8 cellular contexts compared by ENCODE assay signal in genomic region chr4:172838943-172839342, GRCh38.
"Had no signal": no experiment of that assay in that cellular context is flagged by ENCODE, and none has a peak within 500 bp of the region (broad histone marks: within the 10 kb centered on the region; RNA-seq: fewer than 3 reads in every experiment).

No MANE protein-coding gene starts in this region.

- H3K4me3 ChIP-seq: GM23248, HAP-1, K562 had no signal

- ATAC-seq: HepG2, K562 had no signal

- FAIRE-seq: HepG2, K562 had no signal

- H3K9me3 ChIP-seq: HAP-1 had no signal

- H3K36me3 ChIP-seq: HAP-1 had no signal

- DNase-seq: GM23248, GOT3, H7, KG1 had no signal

- H3K27ac ChIP-seq: GM23248, HL-60 had no signal

- H3K9ac ChIP-seq: GM23248 had no signal
